ENCODE assay signal across 8 cellular contexts in the genomic region with DNA sequence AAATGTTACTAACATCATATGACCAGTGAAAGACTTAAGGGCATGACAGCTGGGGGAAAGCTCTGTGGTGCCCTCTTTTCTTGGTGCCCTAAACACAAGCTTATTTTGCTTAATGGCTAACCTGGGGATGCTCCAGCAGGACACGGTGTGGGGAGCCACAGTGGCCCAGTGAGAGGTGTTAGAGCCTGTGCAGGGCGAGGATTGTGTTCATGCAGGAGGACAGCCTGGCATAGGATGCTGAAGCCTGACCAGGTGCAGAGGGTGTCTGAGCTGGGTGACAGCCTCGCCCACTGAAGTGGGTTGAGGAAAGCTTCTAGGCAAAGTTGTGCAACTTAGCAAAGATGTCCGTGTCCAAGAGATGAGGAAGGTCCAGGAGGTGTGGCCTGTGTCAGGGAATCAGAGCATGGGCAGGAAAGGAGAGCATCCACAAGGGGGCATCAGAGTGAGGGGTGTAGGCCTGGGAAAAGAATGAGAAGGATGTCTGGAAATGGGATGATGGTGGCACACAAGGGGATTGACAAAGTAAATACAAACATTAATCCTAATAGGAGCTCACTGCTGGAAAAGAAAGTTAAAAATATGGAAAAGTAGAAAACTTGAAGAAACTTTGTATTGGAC. TPM values are rescaled to one million over a fixed set of nuclear protein-coding genes. Genes with fewer than 3 reads are reported as not detected.
DNase-seq lines count a peak whose midpoint lies in the region; ATAC-seq and TF ChIP-seq lines count a peak whose summit lies in the region.

No MANE protein-coding gene starts in this region.

- H3K4me1 ChIP-seq in gastrocnemius medialis = no peaks in the 10 kb centered on the region

- CTCF ChIA-PET in activated CD8-positive, alpha-beta memory T cell treated with anti-CD3 and anti-CD28 coated beads, Interleukin-2, amount 10 ng/mL, durations not matched to agents 7 days and 5 days (lab: Charles Lee) = interaction anchor here (0.6 to 3.5 kb wide), 15 partner anchors 8 to 229 kb away, joined by 3 to 12 read pairs (median 3); a partner anchor contains a TSS

- no peak overlapping the region for H3K4me3 Mint-ChIP-seq in activated CD8-positive, alpha-beta memory T cell treated with anti-CD3 and anti-CD28 coated beads, Interleukin-2, amount 10 ng/mL, durations not matched to agents 7 days and 5 days

- H3K4me1 Mint-ChIP-seq in activated CD8-positive, alpha-beta memory T cell treated with anti-CD3 and anti-CD28 coated beads, Interleukin-2, amount 10 ng/mL, durations not matched to agents 7 days and 5 days = peaks cover 8% of the 10 kb centered on the region

- H3K4me3 ChIP-seq in gastrocnemius medialis = no peak overlapping the region

- DNase-seq in GDM1 (lab: John Stamatoyannopoulos, UW) (peak; percentile 22), NCI-H2029 treated with DMSO at 0.1 percent for 48 hours (lab: John Stamatoyannopoulos, UW) (peak; percentile 23), fibroblast of the conjunctiva (ENCODE audit: low read depth) (peak; percentile 16), gastrocnemius medialis (no peak), hippocampal formation (lab: John Stamatoyannopoulos, UW) (no peak)
- DNase-seq in activated CD8-positive, alpha-beta memory T cell treated with anti-CD3 and anti-CD28 coated beads, Interleukin-2, amount 10 ng/mL, durations not matched to agents 7 days and 5 days = peak; percentile 46

- TF ChIP-seq POLR2A in gastrocnemius medialis (IDR thresholded peaks at IDR 0.05) = no peak

- in situ Hi-C loops in gastrocnemius medialis (cut with MboI; ENCODE audit: low sequenced_read_pairs in 4 of 4) = no loop called here

- no peak overlapping the region for H3K27ac Mint-ChIP-seq in activated CD8-positive, alpha-beta memory T cell treated with anti-CD3 and anti-CD28 coated beads, Interleukin-2, amount 10 ng/mL, durations not matched to agents 7 days and 5 days

- no peaks in the 10 kb centered on the region for H3K9me3 Mint-ChIP-seq in activated CD8-positive, alpha-beta memory T cell treated with anti-CD3 and anti-CD28 coated beads, Interleukin-2, amount 10 ng/mL, durations not matched to agents 7 days and 5 days (ENCODE audit: low read depth)

- H3K27me3 Mint-ChIP-seq in activated CD8-positive, alpha-beta memory T cell treated with anti-CD3 and anti-CD28 coated beads, Interleukin-2, amount 10 ng/mL, durations not matched to agents 7 days and 5 days = no peaks in the 10 kb centered on the region

- no peak overlapping the region; the same call in 1 of the 2 replicates for H3K27ac ChIP-seq in 22Rv1
- H3K27ac ChIP-seq in gastrocnemius medialis = no peak overlapping the region

- ATAC-seq in activated CD8-positive, alpha-beta memory T cell treated with anti-CD3 and anti-CD28 coated beads, Interleukin-2, amount 10 ng/mL, durations not matched to agents 7 days and 5 days = no peak
- peak in 1 of 2 donors; percentile 49 for ATAC-seq in gastrocnemius medialis
- ATAC-seq in HG03565 (IDR thresholded peaks at IDR 0.05; ENCODE audit: unreplicated experiment) = no peak

- no peaks in the 10 kb centered on the region for H3K9me3 ChIP-seq in gastrocnemius medialis

- no peaks in the 10 kb centered on the region for H3K36me3 Mint-ChIP-seq in activated CD8-positive, alpha-beta memory T cell treated with anti-CD3 and anti-CD28 coated beads, Interleukin-2, amount 10 ng/mL, durations not matched to agents 7 days and 5 days

- TF ChIP-seq CTCF in 22Rv1 (IDR thresholded peaks at IDR 0.05) (peak; percentile 71), gastrocnemius medialis (IDR thresholded peaks at IDR 0.05 in 4 of 5, conservative IDR thresholded peaks at IDR 0.05 in 1 of 5) (peak in 3 of 5 experiments; percentile 23 to 28 (median 24))

- no peaks in the 10 kb centered on the region for H3K27me3 ChIP-seq in gastrocnemius medialis

- intact Hi-C loops in gastrocnemius medialis (cut with DNase I; ENCODE audit: low total_unique reads) = loop anchor here (1.0 kb wide), 1 partner anchor 204 kb away; no protein-coding TSS in a partner anchor

- no peaks in the 10 kb centered on the region for H3K36me3 ChIP-seq in gastrocnemius medialis

RNA-seq across cellular contexts. Expression of gene SLC17A4, which starts 33.9 kb away (rescaled TPM):
- total RNA-seq in activated CD8-positive, alpha-beta memory T cell treated with anti-CD3 and anti-CD28 coated beads, Interleukin-2, amount 10 ng/mL, durations not matched to agents 7 days and 5 days = not detected
- total RNA-seq in gastrocnemius medialis = under 1 TPM in 1 of 4 donors, not detected in 3; 0.12 TPM

RNA-seq across cellular contexts. Expression of gene SLC17A1, which starts 43.4 kb away (rescaled TPM):
- total RNA-seq in activated CD8-positive, alpha-beta memory T cell treated with anti-CD3 and anti-CD28 coated beads, Interleukin-2, amount 10 ng/mL, durations not matched to agents 7 days and 5 days = not detected
- not detected for total RNA-seq in gastrocnemius medialis

Comparison
In these comparisons a context has a peak if more than half of its experiments do, and no peak if none do; other contexts are left out.
1. DNase-seq: peak in GDM1 (single experiment), NCI-H2029 treated with DMSO at 0.1 percent for 48 hours (single experiment), activated CD8-positive, alpha-beta memory T cell treated with anti-CD3 and anti-CD28 coated beads, Interleukin-2, amount 10 ng/mL, durations not matched to agents 7 days and 5 days (single experiment) and fibroblast of the conjunctiva (single experiment); none in gastrocnemius medialis (0 of 2) and hippocampal formation (0 of 2).